ENCODE assay signal across 24 cellular contexts in genomic region chr3:139032326-139033002, GRCh38. TPM values are rescaled to one million over a fixed set of nuclear protein-coding genes. Genes with fewer than 3 reads are reported as not detected.
"Had no signal": no experiment of that assay in that cellular context is flagged by ENCODE, and none has a peak within 500 bp of the region (broad histone marks: within the 10 kb centered on the region; RNA-seq: fewer than 3 reads in every experiment).

No MANE protein-coding gene starts in this region.

- H3K36me3 ChIP-seq: MG63 had no signal

- H3K27me3 ChIP-seq: MG63 had no signal

- DNase-seq: IMR-90, Karpas-422, KG1, MG63, NCI-H1092 treated with DMSO at 0.1 percent for 48 hours, NCI-H1436, NCI-H187, NCI-H2029, NCI-H2081 treated with DMSO at 0.1 percent for 48 hours, NCI-H2171, NCI-H226, NCI-H446, NCI-H510A, NCI-H524 treated with DMSO at 0.1 percent for 48 hours, NCI-H69, NCI-H774, PC-3, SHP77, SK-N-SH had no signal

- FAIRE-seq: HepG2 had no signal

- H3K4me3 ChIP-seq: MG63 had no signal

- ATAC-seq: HepG2, Panc1, PC-3 had no signal

- H3K27ac ChIP-seq: RWPE1 had no signal

RNA-seq across cellular contexts. Expression of gene PRR23B, which starts 11.7 kb away (rescaled TPM):
- total RNA-seq: HepG2, HT1080, IMR-90, PC-3 had no signal
- polyA plus RNA-seq: HepG2, IMR-90, SK-N-SH had no signal

RNA-seq across cellular contexts. Expression of gene PRR23C, which starts 12.2 kb away (rescaled TPM):
- total RNA-seq: HepG2, HT1080, IMR-90, PC-3, SK-MEL-5 had no signal
- polyA plus RNA-seq: HepG2, IMR-90, SK-N-SH had no signal

RNA-seq across cellular contexts. Expression of gene PRR23A, which starts 26.4 kb away (rescaled TPM):
- total RNA-seq: HepG2, HT1080, IMR-90, PC-3, SK-MEL-5 had no signal
- polyA plus RNA-seq: HepG2, IMR-90, SK-N-SH had no signal
